18 cellular contexts compared by ENCODE assay signal in the genomic region with DNA sequence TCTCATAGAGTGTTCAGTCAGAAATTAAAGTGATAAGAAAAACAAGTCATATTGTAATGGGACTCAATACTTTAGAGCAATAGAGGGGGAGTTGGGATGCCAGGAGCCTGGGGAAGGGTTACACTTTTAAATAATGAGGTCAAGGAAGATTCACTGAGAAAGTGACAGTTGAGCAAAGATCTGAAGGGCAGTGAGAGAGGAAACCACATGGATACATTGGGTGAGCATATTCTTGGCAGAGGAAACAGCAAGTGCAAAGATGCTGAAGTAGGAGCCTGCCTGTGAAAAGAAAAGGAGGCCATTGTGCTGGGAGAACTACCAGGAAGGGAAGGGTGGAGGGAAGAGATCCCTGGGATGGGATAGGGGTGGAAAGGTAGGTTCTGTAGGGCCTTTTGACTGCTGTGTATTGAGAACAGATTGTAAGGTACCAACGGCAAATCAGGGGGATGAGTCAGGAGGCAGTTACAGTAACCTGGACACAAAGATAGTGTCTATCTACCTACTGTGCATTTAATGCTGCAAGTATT.
A peak's percentile ranks its signal among the peaks of the same experiment; 100 is the strongest.
DNase-seq lines count a peak whose midpoint lies in the region; ATAC-seq and TF ChIP-seq lines count a peak whose summit lies in the region.
"Had no signal": no experiment of that assay in that cellular context is flagged by ENCODE, and none has a peak within 500 bp of the region (broad histone marks: within the 10 kb centered on the region; RNA-seq: fewer than 3 reads in every experiment).

No MANE protein-coding gene starts in this region.

- H3K36me3 Mint-ChIP-seq in activated naive CD8-positive, alpha-beta T cell treated with anti-CD3 and anti-CD28 coated beads, Interleukin-2, amount 10 ng/mL, durations not matched to agents 7 days and 5 days = no peaks in the 10 kb centered on the region
- peaks cover 5% of the 10 kb centered on the region for H3K36me3 Mint-ChIP-seq in activated naive CD8-positive, alpha-beta T cell treated with anti-CD3 and anti-CD28 coated beads for 36 hours
- H3K36me3 Mint-ChIP-seq in chondrocyte (ENCODE audit: low read depth) (no peaks in the 10 kb centered on the region), T-helper 17 cell (ENCODE audit: low read depth) (peaks cover 2% of the 10 kb centered on the region)

- peak overlapping the region; percentile 4 for H3K27ac Mint-ChIP-seq in activated naive CD8-positive, alpha-beta T cell treated with anti-CD3 and anti-CD28 coated beads, Interleukin-2, amount 10 ng/mL, durations not matched to agents 7 days and 5 days
- no peak overlapping the region for H3K27ac Mint-ChIP-seq in activated naive CD8-positive, alpha-beta T cell treated with anti-CD3 and anti-CD28 coated beads for 36 hours
- H3K27ac Mint-ChIP-seq in chondrocyte (ENCODE audit: unreplicated experiment) = peak overlapping the region; percentile 23
- H3K27ac Mint-ChIP-seq in T-helper 17 cell = no peak overlapping the region

- no peak for TF ChIP-seq CTCF in chondrocyte (IDR thresholded peaks at IDR 0.05)

- no peak overlapping the region for H3K4me3 Mint-ChIP-seq in activated naive CD8-positive, alpha-beta T cell treated with anti-CD3 and anti-CD28 coated beads, Interleukin-2, amount 10 ng/mL, durations not matched to agents 7 days and 5 days
- H3K4me3 Mint-ChIP-seq in activated naive CD8-positive, alpha-beta T cell treated with anti-CD3 and anti-CD28 coated beads for 36 hours = no peak overlapping the region
- H3K4me3 Mint-ChIP-seq in chondrocyte (ENCODE audit: unreplicated experiment) (no peak overlapping the region), T-helper 17 cell (no peak overlapping the region)

- H3K4me1 Mint-ChIP-seq in activated naive CD8-positive, alpha-beta T cell treated with anti-CD3 and anti-CD28 coated beads, Interleukin-2, amount 10 ng/mL, durations not matched to agents 7 days and 5 days = peaks cover 15% of the 10 kb centered on the region
- peaks cover 10% of the 10 kb centered on the region for H3K4me1 Mint-ChIP-seq in activated naive CD8-positive, alpha-beta T cell treated with anti-CD3 and anti-CD28 coated beads for 36 hours
- no peaks in the 10 kb centered on the region for H3K4me1 Mint-ChIP-seq in chondrocyte (ENCODE audit: low read depth)
- H3K4me1 Mint-ChIP-seq in T-helper 17 cell = peaks cover 18% of the 10 kb centered on the region

- H3K27me3 Mint-ChIP-seq in activated naive CD8-positive, alpha-beta T cell treated with anti-CD3 and anti-CD28 coated beads, Interleukin-2, amount 10 ng/mL, durations not matched to agents 7 days and 5 days = no peaks in the 10 kb centered on the region
- H3K27me3 Mint-ChIP-seq in activated naive CD8-positive, alpha-beta T cell treated with anti-CD3 and anti-CD28 coated beads for 36 hours = no peaks in the 10 kb centered on the region
- no peaks in the 10 kb centered on the region for H3K27me3 Mint-ChIP-seq in chondrocyte (ENCODE audit: low read depth)
- H3K27me3 Mint-ChIP-seq in T-helper 17 cell = no peaks in the 10 kb centered on the region

- H3K9me3 Mint-ChIP-seq in activated naive CD8-positive, alpha-beta T cell treated with anti-CD3 and anti-CD28 coated beads, Interleukin-2, amount 10 ng/mL, durations not matched to agents 7 days and 5 days = no peaks in the 10 kb centered on the region
- H3K9me3 Mint-ChIP-seq in activated naive CD8-positive, alpha-beta T cell treated with anti-CD3 and anti-CD28 coated beads for 36 hours = no peaks in the 10 kb centered on the region
- H3K9me3 Mint-ChIP-seq in chondrocyte (ENCODE audit: low read depth) = no peaks in the 10 kb centered on the region

- no peak for DNase-seq in activated naive CD8-positive, alpha-beta T cell treated with anti-CD3 and anti-CD28 coated beads, Interleukin-2, amount 10 ng/mL, durations not matched to agents 7 days and 5 days
- DNase-seq in activated naive CD8-positive, alpha-beta T cell treated with anti-CD3 and anti-CD28 coated beads for 36 hours = no peak
- DNase-seq in MV-4-11 (lab: John Stamatoyannopoulos, UW) (peak; percentile 23), chondrocyte (ENCODE audit: low spot score) (no peak), mucosa of gallbladder (ENCODE audit: low spot score) (no peak), T-helper 17 cell (no peak), NCI-H82 (lab: John Stamatoyannopoulos, UW) (no peak)
- DNase-seq: C1 segment of cervical spinal cord, DMS 273 treated with DMSO at 0.1 percent for 48 hours, EL, NCI-H1417, NCI-H187 treated with DMSO at 0.1 percent for 48 hours, NCI-H345, NCI-H526, PC-9, SK-N-SH had no signal

- no peak for ATAC-seq in activated naive CD8-positive, alpha-beta T cell treated with anti-CD3 and anti-CD28 coated beads, Interleukin-2, amount 10 ng/mL, durations not matched to agents 7 days and 5 days (ENCODE audit: low read depth)
- ATAC-seq in T-helper 17 cell (no peak), HG03354 (IDR thresholded peaks at IDR 0.05; ENCODE audit: poor library complexity, severe bottlenecking, unreplicated experiment) (no peak)
- ATAC-seq: Right ventricle myocardium inferior had no signal

- POLR2A ChIA-PET in activated naive CD8-positive, alpha-beta T cell treated with anti-CD3 and anti-CD28 coated beads, Interleukin-2, amount 10 ng/mL, durations not matched to agents 7 days and 5 days (lab: Charles Lee) = no interaction called here

- H3K9me3 ChIP-seq in T-helper 17 cell (ENCODE audit: control insufficient read depth, low read length, poor library complexity, severe bottlenecking) = no peaks in the 10 kb centered on the region
- H3K9me3 ChIP-seq: SK-N-SH had no signal

Comparison
In these comparisons a context has a peak if more than half of its experiments do, and no peak if none do; other contexts are left out.
1. H3K27ac Mint-ChIP-seq: peak in activated naive CD8-positive, alpha-beta T cell treated with anti-CD3 and anti-CD28 coated beads, Interleukin-2, amount 10 ng/mL, durations not matched to agents 7 days and 5 days (single experiment) and chondrocyte (single experiment); none in activated naive CD8-positive, alpha-beta T cell treated with anti-CD3 and anti-CD28 coated beads for 36 hours (single experiment) and T-helper 17 cell (single experiment).